13 cellular contexts compared by ENCODE assay signal in genomic region chr14:105203701-105204100, GRCh38.
"Had no signal": no experiment of that assay in that cellular context is flagged by ENCODE, and none has a peak within 500 bp of the region (broad histone marks: within the 10 kb centered on the region; RNA-seq: fewer than 3 reads in every experiment).

No MANE protein-coding gene starts in this region.

- DNase-seq: stimulated activated naive B cell treated with anti-CD40 and anti-IgM and Interleukin-4, amounts not matched to agents 10 μg/mL and 1 μg/mL and 100 μg/mL, for 72 hours had no signal

- H3K27me3 ChIP-seq: hepatocyte, right atrium auricular region, vagina had no signal

- H3K4me3 ChIP-seq: hepatocyte, lower lobe of right lung, psoas muscle, right atrium auricular region, skin epidermis, stomach, suprapubic skin, thoracic aorta, tibial nerve, vagina had no signal

- H3K27ac ChIP-seq: hepatocyte, lower lobe of right lung, neutrophil, parathyroid adenoma, psoas muscle, skin epidermis, suprapubic skin, thoracic aorta, vagina had no signal

- H3K9ac ChIP-seq: parathyroid adenoma had no signal

- H3K9me3 ChIP-seq: lower lobe of right lung, neutrophil, psoas muscle, right atrium auricular region, stomach, suprapubic skin, thoracic aorta, tibial nerve, vagina had no signal

- H3K36me3 ChIP-seq: lower lobe of right lung, neutrophil, right atrium auricular region, suprapubic skin, thoracic aorta, vagina had no signal
